9 cellular contexts compared by ENCODE assay signal in genomic region chr22:30266445-30267381, GRCh38. TPM values are rescaled to one million over a fixed set of nuclear protein-coding genes. Genes with fewer than 3 reads are reported as not detected.
DNase-seq lines count a peak whose midpoint lies in the region; ATAC-seq and TF ChIP-seq lines count a peak whose summit lies in the region.
"Had no signal": no experiment of that assay in that cellular context is flagged by ENCODE, and none has a peak within 500 bp of the region (broad histone marks: within the 10 kb centered on the region; RNA-seq: fewer than 3 reads in every experiment).

TSS of gene OSM (minus strand) at chr22:30266851. CDS start at chr22:30266799, 52 bp downstream.

- H3K27me3 Mint-ChIP-seq in activated naive CD8-positive, alpha-beta T cell treated with anti-CD3 and anti-CD28 coated beads, Interleukin-2, amount 50 U/mL, for 24 hours = no peaks in the 10 kb centered on the region
- no peaks in the 10 kb centered on the region for H3K27me3 Mint-ChIP-seq in natural killer cell treated with Interleukin-12 subunit alpha and Interleukin-12 subunit beta and Interleukin-15 and Interleukin-18, amount 100 ng/mL, for 72 hours

- no peaks in the 10 kb centered on the region for H3K9me3 ChIP-seq in SU-DHL-6 (ENCODE audit: insufficient read depth, low read length)
- H3K9me3 ChIP-seq in aorta (ENCODE audit: control insufficient read depth, low read length) = no peaks in the 10 kb centered on the region

- intact Hi-C loops in aorta (cut with DNase I) = no loop called here

- H3K9me3 Mint-ChIP-seq in activated naive CD8-positive, alpha-beta T cell treated with anti-CD3 and anti-CD28 coated beads, Interleukin-2, amount 50 U/mL, for 24 hours = no peaks in the 10 kb centered on the region
- H3K9me3 Mint-ChIP-seq in natural killer cell treated with Interleukin-12 subunit alpha and Interleukin-12 subunit beta and Interleukin-15 and Interleukin-18, amount 100 ng/mL, for 72 hours = no peaks in the 10 kb centered on the region

- H3K79me2 ChIP-seq in SU-DHL-6 (ENCODE audit: insufficient read depth, low read length) = no peaks in the 10 kb centered on the region

- H3K36me3 ChIP-seq in SU-DHL-6 (ENCODE audit: low read length) = no peaks in the 10 kb centered on the region
- H3K36me3 ChIP-seq in aorta (ENCODE audit: control insufficient read depth in 1 of 2, insufficient read depth in 2 of 2, low read length in 1 of 2) = no peaks in the 10 kb centered on the region

- H3K9ac ChIP-seq in SU-DHL-6 (ENCODE audit: low read length) = no peak within 1 kb of the TSS

- no peaks in the 10 kb centered on the region for H3K27me3 ChIP-seq in SU-DHL-6 (ENCODE audit: low read length)
- H3K27me3 ChIP-seq in aorta (ENCODE audit: control insufficient read depth in 1 of 2, insufficient read depth in 2 of 2, low read length in 1 of 2) = no peaks in the 10 kb centered on the region

- no peak within 1 kb of the TSS for H3K4me3 ChIP-seq in SU-DHL-6 (ENCODE audit: insufficient read depth, low read length, poor library complexity, severe bottlenecking)
- no peak within 1 kb of the TSS for H3K4me3 ChIP-seq in aorta (ENCODE audit: low read length in 2 of 2)

- peak; percentile 82 for DNase-seq in activated naive CD8-positive, alpha-beta T cell treated with anti-CD3 and anti-CD28 coated beads, Interleukin-2, amount 50 U/mL, for 24 hours
- peak; percentile 85 for DNase-seq in natural killer cell treated with Interleukin-12 subunit alpha and Interleukin-12 subunit beta and Interleukin-15 and Interleukin-18, amount 100 ng/mL, for 72 hours (ENCODE audit: low spot score)
- DNase-seq in aorta (peak in 1 of 2 donors; percentile 89), middle frontal gyrus (ENCODE audit: extremely low spot score, low spot score) (no peak), kidney glomerular epithelial cell (lab: John Stamatoyannopoulos, UW) (no peak)

- ATAC-seq in GM18511 (IDR thresholded peaks at IDR 0.05; ENCODE audit: unreplicated experiment) (peak; percentile 29), aorta (ENCODE audit: low FRiP score) (peak; percentile 15), HG02884 (IDR thresholded peaks at IDR 0.05; ENCODE audit: unreplicated experiment) (no peak)
- ATAC-seq in activated naive CD8-positive, alpha-beta T cell treated with anti-CD3 and anti-CD28 coated beads, Interleukin-2, amount 50 U/mL, for 24 hours = peak; percentile 55
- ATAC-seq in natural killer cell treated with Interleukin-12 subunit alpha and Interleukin-12 subunit beta and Interleukin-15 and Interleukin-18, amount 100 ng/mL, for 72 hours = peak; percentile 64 to 72

- peak within 1 kb of the TSS; percentile 96 for H3K4me3 Mint-ChIP-seq in activated naive CD8-positive, alpha-beta T cell treated with anti-CD3 and anti-CD28 coated beads, Interleukin-2, amount 50 U/mL, for 24 hours
- H3K4me3 Mint-ChIP-seq in natural killer cell treated with Interleukin-12 subunit alpha and Interleukin-12 subunit beta and Interleukin-15 and Interleukin-18, amount 100 ng/mL, for 72 hours = peak within 1 kb of the TSS; percentile 91

- no peaks in the 10 kb centered on the region for H4K20me1 ChIP-seq in SU-DHL-6 (ENCODE audit: low read depth, low read length)

- peaks cover 47% of the 10 kb centered on the region for H3K4me1 Mint-ChIP-seq in activated naive CD8-positive, alpha-beta T cell treated with anti-CD3 and anti-CD28 coated beads, Interleukin-2, amount 50 U/mL, for 24 hours
- H3K4me1 Mint-ChIP-seq in natural killer cell treated with Interleukin-12 subunit alpha and Interleukin-12 subunit beta and Interleukin-15 and Interleukin-18, amount 100 ng/mL, for 72 hours (ENCODE audit: low read depth in 2 of 2) = peaks cover 31 to 42% of the 10 kb centered on the region in 2 donors

- WGBS in aorta, 2 donors = 83 to 85% methylated on average over 34 to 35 of the region's 35 CpGs

- H3K27ac Mint-ChIP-seq in activated naive CD8-positive, alpha-beta T cell treated with anti-CD3 and anti-CD28 coated beads, Interleukin-2, amount 50 U/mL, for 24 hours = peak within 1 kb of the TSS; percentile 98
- H3K27ac Mint-ChIP-seq in natural killer cell treated with Interleukin-12 subunit alpha and Interleukin-12 subunit beta and Interleukin-15 and Interleukin-18, amount 100 ng/mL, for 72 hours = peak within 1 kb of the TSS; percentile 94 to 97

- H3K4me2 ChIP-seq in SU-DHL-6 (ENCODE audit: low read depth, low read length, poor library complexity, severe bottlenecking) = peak within 1 kb of the TSS; percentile 32

- H3K36me3 Mint-ChIP-seq in activated naive CD8-positive, alpha-beta T cell treated with anti-CD3 and anti-CD28 coated beads, Interleukin-2, amount 50 U/mL, for 24 hours (ENCODE audit: low read depth) = peaks cover 41% of the 10 kb centered on the region
- no peaks in the 10 kb centered on the region for H3K36me3 Mint-ChIP-seq in natural killer cell treated with Interleukin-12 subunit alpha and Interleukin-12 subunit beta and Interleukin-15 and Interleukin-18, amount 100 ng/mL, for 72 hours

- no peak for TF ChIP-seq CTCF in SU-DHL-6 (IDR thresholded peaks at IDR 0.05; ENCODE audit: insufficient read depth, low read length, poor library complexity, severe bottlenecking)

- no peaks in the 10 kb centered on the region for H3K9me2 ChIP-seq in SU-DHL-6 (replicated peaks; ENCODE audit: insufficient read depth, low read length)

- H3K4me1 ChIP-seq in aorta (ENCODE audit: control insufficient read depth in 1 of 2, insufficient read depth in 2 of 2, low read length in 2 of 2) = no peaks in the 10 kb centered on the region

- H3F3A ChIP-seq in SU-DHL-6 (ENCODE audit: insufficient read depth) = no peaks in the 10 kb centered on the region

- H2AFZ ChIP-seq in SU-DHL-6 (ENCODE audit: low read depth, low read length, severe bottlenecking) = no peak within 1 kb of the TSS

- H3K27ac ChIP-seq in SU-DHL-6 (ENCODE audit: low read depth, low read length) (no peak within 1 kb of the TSS), aorta (ENCODE audit: low read depth in 1 of 2, low read length in 2 of 2) (no peak within 1 kb of the TSS)

RNA-seq across cellular contexts. Expression of gene OSM, which starts in this region (rescaled TPM):
- 10 to 100 TPM; 15.5 to 38.7 TPM for total RNA-seq in natural killer cell treated with Interleukin-12 subunit alpha and Interleukin-12 subunit beta and Interleukin-15 and Interleukin-18, amount 100 ng/mL, for 72 hours
- 1 to 10 TPM; 1.4 to 3.9 TPM for total RNA-seq in aorta
- polyA plus RNA-seq in aorta = 1 to 10 TPM; 1.4 to 1.6 TPM
- total RNA-seq: epithelial cell of proximal tubule had no signal

Comparison
In these comparisons a context has a peak if more than half of its experiments do, and no peak if none do; other contexts are left out.
1. DNase-seq: peak in activated naive CD8-positive, alpha-beta T cell treated with anti-CD3 and anti-CD28 coated beads, Interleukin-2, amount 50 U/mL, for 24 hours (single experiment) and natural killer cell treated with Interleukin-12 subunit alpha and Interleukin-12 subunit beta and Interleukin-15 and Interleukin-18, amount 100 ng/mL, for 72 hours (single experiment); none in middle frontal gyrus (single experiment) and kidney glomerular epithelial cell (single experiment).